ENCODE assay signal across 8 cellular contexts in genomic region chr12:79690156-79690605, GRCh38. TPM values are rescaled to one million over a fixed set of nuclear protein-coding genes. Genes with fewer than 3 reads are reported as not detected.
DNase-seq lines count a peak whose midpoint lies in the region; ATAC-seq, FAIRE-seq and TF ChIP-seq lines count a peak whose summit lies in the region.

No MANE protein-coding gene starts in this region.

- no peaks in the 10 kb centered on the region for H3K9me3 ChIP-seq in CD8-positive, alpha-beta memory T cell (ENCODE audit: low read length)
- no peaks in the 10 kb centered on the region for H3K9me3 ChIP-seq in SU-DHL-6 (ENCODE audit: insufficient read depth, low read length)
- H3K9me3 ChIP-seq in fibroblast of lung (ENCODE audit: control insufficient read depth, insufficient read depth, low read depth, low read length): no peaks in the 10 kb centered on the region
- H3K9me3 ChIP-seq in pancreas: no peaks in the 10 kb centered on the region

- peak overlapping the region; percentile 87 for H3K9ac ChIP-seq in SU-DHL-6 (ENCODE audit: low read length)
- H3K9ac ChIP-seq in fibroblast of lung (ENCODE audit: insufficient read depth, low read length): peak overlapping the region; percentile 65

- peaks cover 43 to 70% of the 10 kb centered on the region in 2 donors for H3K27me3 Mint-ChIP-seq in CD8-positive, alpha-beta memory T cell

- H3K4me3 Mint-ChIP-seq in CD8-positive, alpha-beta memory T cell: peak overlapping the region; percentile 71 to 80 (median 77)

- CTCF ChIA-PET in CD8-positive, alpha-beta memory T cell (lab: Charles Lee): no interaction called here

- H3K36me3 ChIP-seq in CD8-positive, alpha-beta memory T cell (ENCODE audit: insufficient read depth, low read length): no peaks in the 10 kb centered on the region
- H3K36me3 ChIP-seq in SU-DHL-6 (ENCODE audit: low read length) (0 out of 2 replicates have a peak, but pooled peaks cover 4% of the 10 kb centered on the region), fibroblast of lung (ENCODE audit: control insufficient read depth, insufficient read depth, low read length) (no peaks in the 10 kb centered on the region), pancreas (no peaks in the 10 kb centered on the region)

- peaks cover 12% of the 10 kb centered on the region for H3K4me1 ChIP-seq in CD8-positive, alpha-beta memory T cell (ENCODE audit: insufficient read depth, low read length)
- H3K4me1 ChIP-seq in fibroblast of lung (ENCODE audit: control insufficient read depth, extremely low read depth, insufficient read depth, low read length) (peaks cover 9% of the 10 kb centered on the region), pancreas (peaks cover 0 to 25% (median 8%) of the 10 kb centered on the region in 3 donors)

- no peak overlapping the region for H3K27ac Mint-ChIP-seq in CD8-positive, alpha-beta memory T cell

- H3K4me3 ChIP-seq in CD8-positive, alpha-beta memory T cell (ENCODE audit: low read length): no peak overlapping the region
- peak overlapping the region; percentile 87 for H3K4me3 ChIP-seq in SU-DHL-6 (ENCODE audit: insufficient read depth, low read length, poor library complexity, severe bottlenecking)
- H3K4me3 ChIP-seq in fibroblast of lung (replicated peaks in 1 of 4; ENCODE audit: control extremely low read depth in 1 of 4, insufficient read depth in 1 of 4, low read depth in 3 of 4, low read length in 4 of 4): peak overlapping the region; percentile 74 to 91 (median 86)
- peak overlapping the region; percentile 48 to 97 (median 84) for H3K4me3 ChIP-seq in pancreas

- H3K9me2 ChIP-seq in SU-DHL-6 (replicated peaks; ENCODE audit: insufficient read depth, low read length): no peaks in the 10 kb centered on the region

- H4K20me1 ChIP-seq in SU-DHL-6 (ENCODE audit: low read depth, low read length) (peaks cover 26% of the 10 kb centered on the region), fibroblast of lung (ENCODE audit: control insufficient read depth, extremely low read depth, insufficient read depth, low read length) (no peaks in the 10 kb centered on the region)

- WGBS in pancreas, 2 donors: 0 to 1% methylated on average over 27 to 40 of the region's 40 CpGs

- peak overlapping the region; percentile 82 for H2AFZ ChIP-seq in SU-DHL-6 (ENCODE audit: low read depth, low read length, severe bottlenecking)
- H2AFZ ChIP-seq in fibroblast of lung (ENCODE audit: low read length): peak overlapping the region; percentile 92

- POLR2A ChIA-PET in CD8-positive, alpha-beta memory T cell (lab: Charles Lee): no interaction called here

- H3K4me2 ChIP-seq in SU-DHL-6 (ENCODE audit: low read depth, low read length, poor library complexity, severe bottlenecking): peak overlapping the region; percentile 76
- H3K4me2 ChIP-seq in fibroblast of lung (ENCODE audit: extremely low read depth, insufficient read depth, low read length): peak overlapping the region; percentile 32

- H3K27me3 ChIP-seq in CD8-positive, alpha-beta memory T cell (ENCODE audit: insufficient read depth, low read length, poor library complexity, severe bottlenecking): peaks cover 14% of the 10 kb centered on the region
- H3K27me3 ChIP-seq in SU-DHL-6 (ENCODE audit: low read length) (no peaks in the 10 kb centered on the region), fibroblast of lung (ENCODE audit: control insufficient read depth, insufficient read depth, low read length) (no peaks in the 10 kb centered on the region), pancreas (no peaks in the 10 kb centered on the region)

- peak; percentile 31 for ATAC-seq in GM19023 (IDR thresholded peaks at IDR 0.05; ENCODE audit: unreplicated experiment)
- peak; percentile 18 for ATAC-seq in HG03103 (IDR thresholded peaks at IDR 0.05; ENCODE audit: low read depth, unreplicated experiment)
- peak; percentile 11 to 36 (median 24) for ATAC-seq in pancreas

- H3K9me3 Mint-ChIP-seq in CD8-positive, alpha-beta memory T cell: peaks cover 0 to 2% (median 0%) of the 10 kb centered on the region in 5 donors

- intact Hi-C loops in pancreas (cut with DNase I): no loop called here

- no peaks in the 10 kb centered on the region for H3K36me3 Mint-ChIP-seq in CD8-positive, alpha-beta memory T cell

- DNase-seq in CD8-positive, alpha-beta memory T cell: peak in 1 of 5 donors; percentile 7
- DNase-seq in fibroblast of lung (ENCODE audit: low read depth in 2 of 2) (no peak), pancreas (peak in 3 of 6 donors; percentile 31 to 91 (median 54)), islet precursor cell (no peak), superior temporal gyrus (ENCODE audit: extremely low spot score) (no peak)

- TF ChIP-seq CTCF in SU-DHL-6 (IDR thresholded peaks at IDR 0.05; ENCODE audit: insufficient read depth, low read length, poor library complexity, severe bottlenecking) (no peak), fibroblast of lung (conservative IDR thresholded peaks at IDR 0.05 in 1 of 2, IDR thresholded peaks at IDR 0.05 in 1 of 2; ENCODE audit: low read depth in 1 of 2, low read length in 2 of 2) (no peak), pancreas (IDR thresholded peaks at IDR 0.05) (no peak)

- peaks cover 10% of the 10 kb centered on the region; the same call in 1 of the 2 replicates for H3F3A ChIP-seq in SU-DHL-6 (ENCODE audit: insufficient read depth)

- no peak overlapping the region for H3K27ac ChIP-seq in CD8-positive, alpha-beta memory T cell (ENCODE audit: low read depth, low read length)
- peak overlapping the region; percentile 63 for H3K27ac ChIP-seq in SU-DHL-6 (ENCODE audit: low read depth, low read length)
- H3K27ac ChIP-seq in fibroblast of lung (ENCODE audit: insufficient read depth, low read length): peak overlapping the region; percentile 19
- peak overlapping the region; percentile 86 to 96 (median 94) for H3K27ac ChIP-seq in pancreas

- H3K4me1 Mint-ChIP-seq in CD8-positive, alpha-beta memory T cell: peaks cover 10 to 28% (median 25%) of the 10 kb centered on the region in 3 donors

- FAIRE-seq in pancreas (lab: Jason Lieb, UNC): no peak

- H3K79me2 ChIP-seq in SU-DHL-6 (ENCODE audit: insufficient read depth, low read length) (peaks cover 47% of the 10 kb centered on the region), fibroblast of lung (ENCODE audit: control insufficient read depth, insufficient read depth, low read length) (peaks cover 5% of the 10 kb centered on the region)

RNA-seq across cellular contexts. Expression of gene PAWR, which starts 0.6 kb away (rescaled TPM):
- 1 to 10 TPM; 2.3 to 2.4 TPM for total RNA-seq in CD8-positive, alpha-beta memory T cell
- polyA plus RNA-seq in CD8-positive, alpha-beta memory T cell: 2.9 TPM
- total RNA-seq in fibroblast of lung (16.0 and 16.9 TPM in 2 replicates), pancreas (10 to 100 TPM; 30.5 to 64.4 (median 42.3) TPM)
- polyA plus RNA-seq in fibroblast of lung (2.7 and 6.5 TPM in 2 replicates), pancreas (10 to 100 TPM; 18.8 to 22.2 TPM)
- 4.2 and 11.0 TPM in 2 replicates for polyA plus RNA-seq in fibroblast of lung (2012)
- polyA minus RNA-seq in fibroblast of lung (ENCODE audit: low replicate concordance): 1.0 and 1.2 TPM in 2 replicates
